ENCODE assay signal across 8 cellular contexts in genomic region chr5:75236322-75237316, GRCh38. TPM values are rescaled to one million over a fixed set of nuclear protein-coding genes. Genes with fewer than 3 reads are reported as not detected.
DNase-seq lines count a peak whose midpoint lies in the region; ATAC-seq and TF ChIP-seq lines count a peak whose summit lies in the region.

ANKRD31 (minus strand) TSS chr5:75236878; CDS start chr5:75236686, 192 bp downstream.

- DNase-seq in AG10803 (ENCODE audit: low read depth): peak; percentile 73
- DNase-seq in NCI-H345 (lab: John Stamatoyannopoulos, UW): peak; percentile 87
- peak; percentile 91 for DNase-seq in activated CD4-positive, CD25-positive, alpha-beta regulatory T cell treated with anti-CD3 and anti-CD28 coated beads, Interleukin-2, amount 50 U/mL, for 72 hours
- peak; percentile 94 for DNase-seq in cerebellum (ENCODE audit: low spot score)
- DNase-seq in kidney glomerular epithelial cell (lab: John Stamatoyannopoulos, UW): peak; percentile 77
- peak; percentile 72 to 81 for DNase-seq in stimulated activated CD4-positive, alpha-beta T cell treated with anti-CD3 and anti-CD28 coated beads, Interleukin-15, amount 100 ng/mL, for 48 hours (ENCODE audit: low read depth in 2 of 2)

- H3K4me3 ChIP-seq in AG10803 (ENCODE audit: low read length): peak within 1 kb of the TSS; percentile 88

- ATAC-seq in GM18907 (IDR thresholded peaks at IDR 0.05; ENCODE audit: unreplicated experiment) (peak; percentile 98), HG03139 (IDR thresholded peaks at IDR 0.05; ENCODE audit: unreplicated experiment) (peak; percentile 98)

- TF ChIP-seq CTCF in AG10803 (conservative IDR thresholded peaks at IDR 0.05; ENCODE audit: low read length): peak; percentile 35

RNA-seq across cellular contexts. Expression of gene ANKRD31, which starts in this region (rescaled TPM):
- total RNA-seq in cerebellum: 0.82 TPM

Comparison
In these comparisons a context has a peak if more than half of its experiments do, and no peak if none do; other contexts are left out.
1. Peak in every context shown above with its lines: DNase-seq, ATAC-seq and H3K4me3 ChIP-seq.
2. Peak in DNase-seq in cerebellum; RNA of the gene not detected or under 1 TPM.